Comparison of ENCODE assay signal across 1 cellular context in genomic region chr2:73736855-73737779, GRCh38.
TF ChIP-seq lines count a peak whose summit lies in the region.

Gene TPRKB (minus strand): TSS chr2:73737345. CDS start chr2:73734569, 2,776 bp downstream.

TF ChIP-seq in HepG2, 621 proteins besides CTCF, POLR2A, EP300 and RAD21 (continued from another document and continues in another):
- TF ChIP-seq STAT6 (CRISPR knock-in tag; IDR thresholded peaks at IDR 0.05; ENCODE audit: borderline replicate concordance) (peak; percentile 92), MTA1 (CRISPR knock-in tag; IDR thresholded peaks at IDR 0.05; ENCODE audit: borderline replicate concordance) (peak; percentile 73; the same call in 1 of the 2 replicates), ZNF746 (CRISPR knock-in tag; IDR thresholded peaks at IDR 0.05) (peak; percentile 41; the same call in 1 of the 2 replicates), PHF8 (CRISPR knock-in tag; IDR thresholded peaks at IDR 0.05) (peak; percentile 81), ZNF446 (CRISPR knock-in tag; IDR thresholded peaks at IDR 0.05) (peak; percentile 89; the same call in 1 of the 2 replicates), ZNF737 (CRISPR knock-in tag; IDR thresholded peaks at IDR 0.05; ENCODE audit: borderline replicate concordance) (peak; percentile 52; the same call in 1 of the 2 replicates), ATM (IDR thresholded peaks at IDR 0.05; ENCODE audit: borderline replicate concordance) (no peak), DNMT1 (CRISPR knock-in tag; IDR thresholded peaks at IDR 0.05) (peak; percentile 89), ZBTB26 (CRISPR knock-in tag; IDR thresholded peaks at IDR 0.05; ENCODE audit: borderline replicate concordance) (no peak), SNAI1 (CRISPR knock-in tag; IDR thresholded peaks at IDR 0.05; ENCODE audit: borderline replicate concordance) (0 out of 2 replicates have a peak, but pooled peaks have one; percentile 28), ZNF563 (CRISPR knock-in tag; IDR thresholded peaks at IDR 0.05) (peak; percentile 96), SOX13 (IDR thresholded peaks at IDR 0.05) (no peak), SOX13 (CRISPR knock-in tag; conservative IDR thresholded peaks at IDR 0.05 in 1 of 2, IDR thresholded peaks at IDR 0.05 in 1 of 2) (no peak; a peak in 1 of 4 replicates), ZNF780A (CRISPR knock-in tag; IDR thresholded peaks at IDR 0.05) (peak; percentile 77; the same call in 1 of the 2 replicates), U2AF2 (IDR thresholded peaks at IDR 0.05; ENCODE audit: low read depth, low read length) (no peak), HDAC1 (CRISPR knock-in tag; IDR thresholded peaks at IDR 0.05) (peak; percentile 99), ZNF562 (CRISPR knock-in tag; IDR thresholded peaks at IDR 0.05; ENCODE audit: borderline replicate concordance) (0 out of 2 replicates have a peak, but pooled peaks have one; percentile 51), ZNF615 (CRISPR knock-in tag; IDR thresholded peaks at IDR 0.05; ENCODE audit: borderline replicate concordance) (peak; percentile 67; the same call in 1 of the 2 replicates), ZNF777 (CRISPR knock-in tag; IDR thresholded peaks at IDR 0.05) (no peak), ELF1 (CRISPR knock-in tag; IDR thresholded peaks at IDR 0.05) (peak; percentile 99), CREM (IDR thresholded peaks at IDR 0.05) (peak; percentile 92), CREM (CRISPR knock-in tag; IDR thresholded peaks at IDR 0.05) (no peak; the same call in 1 of the 2 replicates), NAIF1 (CRISPR knock-in tag; IDR thresholded peaks at IDR 0.05; ENCODE audit: borderline replicate concordance) (no peak; the same call in 1 of the 2 replicates), NKX3-1 (CRISPR knock-in tag; IDR thresholded peaks at IDR 0.05) (peak; percentile 29; the same call in 1 of the 2 replicates), ZSCAN20 (CRISPR knock-in tag; IDR thresholded peaks at IDR 0.05; ENCODE audit: borderline replicate concordance) (peak; percentile 84), KLF15 (CRISPR knock-in tag; IDR thresholded peaks at IDR 0.05; ENCODE audit: borderline replicate concordance) (no peak; the same call in 1 of the 2 replicates), MAFG (CRISPR knock-in tag; IDR thresholded peaks at IDR 0.05) (no peak), NR2C2 (CRISPR knock-in tag; IDR thresholded peaks at IDR 0.05; ENCODE audit: borderline replicate concordance) (peak; percentile 100), HCFC1 (IDR thresholded peaks at IDR 0.05; ENCODE audit: low read depth, low read length) (peak; percentile 71), HMGXB3 (CRISPR knock-in tag; IDR thresholded peaks at IDR 0.05; ENCODE audit: borderline replicate concordance) (peak; percentile 80; the same call in 1 of the 2 replicates), ZNF337 (CRISPR knock-in tag; IDR thresholded peaks at IDR 0.05; ENCODE audit: borderline replicate concordance, low read depth) (peak; percentile 44; the same call in 1 of the 2 replicates), MAFF (IDR thresholded peaks at IDR 0.05; ENCODE audit: low read depth, low read length) (no peak), AGO2 (optimal IDR thresholded peaks at IDR 0.05; ENCODE audit: low read depth, low read length) (peak; percentile 24), ATF4 (CRISPR knock-in tag; IDR thresholded peaks at IDR 0.05) (peak in 1 of 2 experiments; percentile 67; a peak in 2 of 4 replicates), ZNF501 (CRISPR knock-in tag; IDR thresholded peaks at IDR 0.05) (peak; percentile 96), BCL6 (CRISPR knock-in tag; IDR thresholded peaks at IDR 0.05) (peak; percentile 39; the same call in 1 of the 2 replicates), DMAP1 (CRISPR knock-in tag; IDR thresholded peaks at IDR 0.05) (peak; percentile 73; the same call in 1 of the 2 replicates), HOXA5 (CRISPR knock-in tag; IDR thresholded peaks at IDR 0.05) (peak; percentile 66; the same call in 1 of the 2 replicates), PAWR (CRISPR knock-in tag; IDR thresholded peaks at IDR 0.05; ENCODE audit: borderline replicate concordance) (peak; percentile 83; the same call in 1 of the 2 replicates), MATR3 (CRISPR knock-in tag; IDR thresholded peaks at IDR 0.05) (no peak), ZNF841 (CRISPR knock-in tag; IDR thresholded peaks at IDR 0.05; ENCODE audit: borderline replicate concordance) (no peak), ZNF230 (CRISPR knock-in tag; IDR thresholded peaks at IDR 0.05) (0 out of 2 replicates have a peak, but pooled peaks have one; percentile 69)
- TF ChIP-seq, protein P1, sequence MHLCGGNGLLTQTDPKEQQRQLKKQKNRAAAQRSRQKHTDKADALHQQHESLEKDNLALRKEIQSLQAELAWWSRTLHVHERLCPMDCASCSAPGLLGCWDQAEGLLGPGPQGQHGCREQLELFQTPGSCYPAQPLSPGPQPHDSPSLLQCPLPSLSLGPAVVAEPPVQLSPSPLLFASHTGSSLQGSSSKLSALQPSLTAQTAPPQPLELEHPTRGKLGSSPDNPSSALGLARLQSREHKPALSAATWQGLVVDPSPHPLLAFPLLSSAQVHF (CRISPR knock-in tag; IDR thresholded peaks at IDR 0.05), result 0 out of 2 replicates have a peak, but pooled peaks have one; percentile 56
- TF ChIP-seq, protein P2, sequence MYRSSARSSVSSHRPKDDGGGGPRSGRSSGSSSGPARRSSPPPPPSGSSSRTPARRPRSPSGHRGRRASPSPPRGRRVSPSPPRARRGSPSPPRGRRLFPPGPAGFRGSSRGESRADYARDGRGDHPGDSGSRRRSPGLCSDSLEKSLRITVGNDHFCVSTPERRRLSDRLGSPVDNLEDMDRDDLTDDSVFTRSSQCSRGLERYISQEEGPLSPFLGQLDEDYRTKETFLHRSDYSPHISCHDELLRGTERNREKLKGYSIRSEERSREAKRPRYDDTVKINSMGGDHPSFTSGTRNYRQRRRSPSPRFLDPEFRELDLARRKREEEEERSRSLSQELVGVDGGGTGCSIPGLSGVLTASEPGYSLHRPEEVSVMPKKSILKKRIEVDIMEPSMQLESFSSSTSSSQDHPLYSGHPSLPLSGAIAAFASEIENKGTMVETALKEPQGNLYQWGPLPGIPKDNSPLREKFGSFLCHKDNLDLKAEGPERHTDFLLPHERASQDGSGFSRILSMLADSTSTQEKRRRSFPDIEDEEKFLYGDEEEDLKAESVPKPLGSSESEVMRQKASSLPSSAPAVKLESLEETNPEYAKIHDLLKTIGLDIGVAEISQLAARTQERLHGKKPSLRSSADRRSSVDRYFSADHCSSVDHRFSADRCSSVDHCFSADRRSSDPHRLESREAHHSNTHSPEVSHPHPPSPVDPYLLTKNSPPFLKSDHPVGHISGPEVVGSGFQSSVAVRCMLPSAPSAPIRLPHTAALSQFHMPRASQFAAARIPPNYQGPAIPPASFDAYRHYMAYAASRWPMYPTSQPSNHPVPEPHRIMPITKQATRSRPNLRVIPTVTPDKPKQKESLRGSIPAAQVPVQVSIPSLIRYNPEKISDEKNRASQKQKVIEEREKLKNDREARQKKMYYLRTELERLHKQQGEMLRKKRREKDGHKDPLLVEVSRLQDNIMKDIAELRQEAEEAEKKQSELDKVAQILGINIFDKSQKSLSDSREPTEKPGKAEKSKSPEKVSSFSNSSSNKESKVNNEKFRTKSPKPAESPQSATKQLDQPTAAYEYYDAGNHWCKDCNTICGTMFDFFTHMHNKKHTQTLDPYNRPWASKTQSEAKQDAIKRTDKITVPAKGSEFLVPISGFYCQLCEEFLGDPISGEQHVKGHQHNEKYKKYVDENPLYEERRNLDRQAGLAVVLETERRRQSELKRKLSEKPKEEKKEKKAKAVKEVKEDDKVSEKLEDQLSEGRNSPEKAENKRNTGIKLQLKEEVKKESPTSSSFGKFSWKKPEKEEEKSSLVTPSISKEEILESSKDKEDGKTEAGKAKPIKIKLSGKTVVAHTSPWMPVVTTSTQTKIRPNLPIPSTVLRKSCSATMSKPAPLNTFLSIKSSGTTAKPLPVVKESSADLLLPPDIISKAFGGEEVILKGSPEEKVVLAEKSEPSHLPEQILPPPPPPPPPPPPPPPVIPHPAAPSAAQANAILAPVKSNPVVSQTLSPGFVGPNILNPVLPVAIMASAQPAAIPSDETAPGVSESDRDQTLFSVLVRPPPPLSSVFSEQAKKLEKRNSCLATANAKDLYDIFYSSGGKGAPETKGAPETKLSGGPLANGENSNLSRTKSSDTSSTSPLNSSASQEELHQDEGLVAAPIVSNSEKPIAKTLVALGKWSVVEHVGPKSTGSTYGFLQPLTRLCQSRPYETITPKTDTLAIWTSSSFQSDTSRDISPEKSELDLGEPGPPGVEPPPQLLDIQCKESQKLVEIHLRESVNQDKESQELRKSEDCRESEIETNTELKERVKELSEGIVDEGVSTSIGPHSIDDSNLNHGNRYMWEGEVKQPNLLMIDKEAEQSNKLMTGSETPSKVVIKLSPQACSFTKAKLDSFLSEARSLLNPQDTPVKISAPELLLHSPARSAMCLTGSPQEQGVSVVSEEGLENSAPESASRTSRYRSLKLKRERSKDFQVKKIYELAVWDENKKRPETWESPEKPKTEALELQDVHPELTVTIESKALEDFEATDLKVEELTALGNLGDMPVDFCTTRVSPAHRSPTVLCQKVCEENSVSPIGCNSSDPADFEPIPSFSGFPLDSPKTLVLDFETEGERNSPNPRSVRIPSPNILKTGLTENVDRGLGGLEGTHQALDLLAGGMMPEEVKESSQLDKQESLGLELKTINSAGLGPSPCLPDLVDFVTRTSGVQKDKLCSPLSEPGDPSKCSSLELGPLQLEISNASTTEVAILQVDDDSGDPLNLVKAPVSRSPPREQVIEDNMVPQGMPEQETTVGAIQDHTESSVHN (CRISPR knock-in tag; IDR thresholded peaks at IDR 0.05), result peak; percentile 92
- TF ChIP-seq, protein P3, sequence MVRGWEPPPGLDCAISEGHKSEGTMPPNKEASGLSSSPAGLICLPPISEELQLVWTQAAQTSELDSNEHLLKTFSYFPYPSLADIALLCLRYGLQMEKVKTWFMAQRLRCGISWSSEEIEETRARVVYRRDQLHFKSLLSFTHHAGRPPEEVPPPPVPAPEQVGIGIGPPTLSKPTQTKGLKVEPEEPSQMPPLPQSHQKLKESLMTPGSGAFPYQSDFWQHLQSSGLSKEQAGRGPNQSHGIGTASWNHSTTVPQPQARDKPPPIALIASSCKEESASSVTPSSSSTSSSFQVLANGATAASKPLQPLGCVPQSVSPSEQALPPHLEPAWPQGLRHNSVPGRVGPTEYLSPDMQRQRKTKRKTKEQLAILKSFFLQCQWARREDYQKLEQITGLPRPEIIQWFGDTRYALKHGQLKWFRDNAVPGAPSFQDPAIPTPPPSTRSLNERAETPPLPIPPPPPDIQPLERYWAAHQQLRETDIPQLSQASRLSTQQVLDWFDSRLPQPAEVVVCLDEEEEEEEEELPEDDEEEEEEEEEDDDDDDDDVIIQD (CRISPR knock-in tag; IDR thresholded peaks at IDR 0.05; ENCODE audit: low read depth), result peak; percentile 84; the same call in 1 of the 2 replicates
